ENCODE assay signal across 1 cellular context in genomic region chr5:112863549-112863948, GRCh38.
TF ChIP-seq lines count a peak whose summit lies in the region.

No MANE protein-coding gene starts in this region.

TF ChIP-seq in HEK293, 187 proteins besides CTCF, POLR2A, EP300 and RAD21 (continued from another document):
- no peak for TF ChIP-seq ATF2 (tag by site-specific recombination; IDR thresholded peaks at IDR 0.05; ENCODE audit: low read depth)
- no peak for TF ChIP-seq ZNF530 (tag by site-specific recombination; IDR thresholded peaks at IDR 0.05; ENCODE audit: low read depth)
- TF ChIP-seq ZBTB7A (tag by site-specific recombination; IDR thresholded peaks at IDR 0.05; ENCODE audit: low read depth), result no peak
- no peak for TF ChIP-seq ZNF157 (tag by site-specific recombination; IDR thresholded peaks at IDR 0.05)
